Comparison of ENCODE assay signal across 8 cellular contexts in genomic region chr1:6157528-6158174, GRCh38. TPM values are rescaled to one million over a fixed set of nuclear protein-coding genes. Genes with fewer than 3 reads are reported as not detected.
DNase-seq lines count a peak whose midpoint lies in the region; ATAC-seq lines count a peak whose summit lies in the region.

No MANE protein-coding gene starts in this region.

- no peak for ATAC-seq in left lobe of liver

- DNase-seq in ELF-1 (ENCODE audit: low read depth, low spot score), result peak; percentile 70
- peak; percentile 33 to 90 (median 71) for DNase-seq in NCI-H1417 (lab: John Stamatoyannopoulos, UW)
- DNase-seq in amniotic epithelial cell (ENCODE audit: low read depth), result peak; percentile 33
- peak; percentile 66 for DNase-seq in occipital lobe (lab: John Stamatoyannopoulos, UW)
- DNase-seq in left lobe of liver (ENCODE audit: low spot score), result no peak
- DNase-seq in GF-D8 (lab: John Stamatoyannopoulos, UW), result no peak
- DNase-seq in KG1 (lab: John Stamatoyannopoulos, UW), result no peak
- DNase-seq in ecto neural progenitor cell (ENCODE audit: low spot score), result no peak

RNA-seq across cellular contexts. Expression of gene CHD5, which starts 22.5 kb away (rescaled TPM):
- total RNA-seq in occipital lobe (40.9 TPM), left lobe of liver (0.08 TPM)

RNA-seq across cellular contexts. Expression of gene RPL22, which starts 41.7 kb away (rescaled TPM):
- total RNA-seq in occipital lobe (371 TPM), left lobe of liver (109 TPM)

RNA-seq across cellular contexts. Expression of gene RNF207, which starts 48.3 kb away (rescaled TPM):
- total RNA-seq in occipital lobe (8.7 TPM), left lobe of liver (17.7 TPM)

Comparison
In these comparisons a context has a peak if more than half of its experiments do, and no peak if none do; other contexts are left out.
1. DNase-seq: peak in ELF-1 (single experiment), NCI-H1417 (3 of 3), amniotic epithelial cell (single experiment) and occipital lobe (single experiment); none in left lobe of liver (single experiment), GF-D8 (single experiment), KG1 (single experiment) and ecto neural progenitor cell (single experiment).
2. RNA of gene CHD5, which starts 22.5 kb away (total RNA-seq): 40.9 TPM in occipital lobe (single experiment); 0.08 TPM in left lobe of liver (single experiment); every median in the first group is over 10 times any median in the second.